8 cellular contexts compared by ENCODE assay signal in genomic region chr16:73058221-73058615, GRCh38. TPM values are rescaled to one million over a fixed set of nuclear protein-coding genes. Genes with fewer than 3 reads are reported as not detected.
DNase-seq lines count a peak whose midpoint lies in the region; ATAC-seq and TF ChIP-seq lines count a peak whose summit lies in the region.

No MANE protein-coding gene starts in this region.

- POLR2A ChIA-PET in AG04450 (lab: Yijun Ruan, JAX), result interaction anchor here (0.6 to 1.0 kb wide), 2 partner anchors 23 to 154 kb away, joined by 3 to 6 read pairs; no protein-coding TSS in a partner anchor

- CTCF ChIA-PET in AG04450 (lab: Charles Lee), result interaction anchor here (0.7 to 3.5 kb wide), 3 partner anchors 226 to 546 kb away, joined by 3 to 22 read pairs (median 4); no protein-coding TSS in a partner anchor

- no peaks in the 10 kb centered on the region for H3K36me3 ChIP-seq in NT2/D1 (ENCODE audit: insufficient read depth, insufficient read length, low read length)
- no peaks in the 10 kb centered on the region for H3K36me3 ChIP-seq in lower lobe of right lung
- H3K36me3 ChIP-seq in upper lobe of right lung, result no peaks in the 10 kb centered on the region

- H3K4me1 ChIP-seq in NT2/D1 (ENCODE audit: insufficient read depth, insufficient read length) (peaks cover 3% of the 10 kb centered on the region), lower lobe of right lung (peaks cover 41% of the 10 kb centered on the region), upper lobe of right lung (peaks cover 39% of the 10 kb centered on the region)

- no peak for TF ChIP-seq POLR2A in GM18505 (IDR thresholded peaks at IDR 0.05; ENCODE audit: borderline replicate concordance, extremely low read depth, insufficient read depth, insufficient read length)

- peak overlapping the region; percentile 72 for H3K4me3 ChIP-seq in AG04450 (ENCODE audit: low read depth, low read length)
- H3K4me3 ChIP-seq in NT2/D1 (ENCODE audit: insufficient read length, low read depth), result peak overlapping the region; percentile 24
- H3K4me3 ChIP-seq in lower lobe of right lung, result peak overlapping the region; percentile 73
- H3K4me3 ChIP-seq in upper lobe of right lung, result peak overlapping the region; percentile 71

- DNase-seq in AG04450 (ENCODE audit: low read depth, low spot score), result no peak
- DNase-seq in NT2/D1 (ENCODE audit: low read depth, low spot score), result no peak
- peak in 7 of 61 donors; percentile 18 to 66 (median 44) for DNase-seq in caudate nucleus (lab: John Stamatoyannopoulos, UW)
- DNase-seq in lower lobe of right lung, result peak; percentile 73
- peak; percentile 86 for DNase-seq in upper lobe of right lung
- DNase-seq in mesenteric fat pad (ENCODE audit: low spot score), result no peak

- H3K9me3 ChIP-seq in AG04450 (ENCODE audit: control insufficient read depth, insufficient read depth, low read length) (no peaks in the 10 kb centered on the region), NT2/D1 (ENCODE audit: insufficient read depth, low read length) (no peaks in the 10 kb centered on the region), lower lobe of right lung (no peaks in the 10 kb centered on the region), upper lobe of right lung (no peaks in the 10 kb centered on the region)

- H3K27me3 ChIP-seq in AG04450 (ENCODE audit: control insufficient read depth, insufficient read depth, low read length) (no peaks in the 10 kb centered on the region), NT2/D1 (ENCODE audit: insufficient read depth, insufficient read length) (peaks cover 87% of the 10 kb centered on the region), lower lobe of right lung (ENCODE audit: low read depth) (peaks cover 27% of the 10 kb centered on the region), upper lobe of right lung (peaks cover 12% of the 10 kb centered on the region)

- no peak overlapping the region for H3K9ac ChIP-seq in NT2/D1 (ENCODE audit: insufficient read length, low read depth)

- TF ChIP-seq CTCF in AG04450 (IDR thresholded peaks at IDR 0.05; ENCODE audit: low read depth, low read length) (no peak), lower lobe of right lung (IDR thresholded peaks at IDR 0.05) (no peak), upper lobe of right lung (IDR thresholded peaks at IDR 0.05) (no peak)

- H3K27ac ChIP-seq in AG04450 (ENCODE audit: low read depth, low read length) (no peak overlapping the region), caudate nucleus (ENCODE audit: low read depth, low read length) (peak overlapping the region; percentile 73), lower lobe of right lung (peak overlapping the region; percentile 95), upper lobe of right lung (peak overlapping the region; percentile 86)

- intact Hi-C loops in lower lobe of right lung (cut with DNase I) (no loop called here), upper lobe of right lung (cut with DNase I) (no loop called here)

- ATAC-seq in GM18505 (IDR thresholded peaks at IDR 0.05; ENCODE audit: unreplicated experiment), result peak; percentile 74
- ATAC-seq in HG02759 (IDR thresholded peaks at IDR 0.05; ENCODE audit: unreplicated experiment), result peak; percentile 79
- ATAC-seq in lower lobe of right lung, result peak; percentile 70 to 71
- peak; percentile 78 for ATAC-seq in upper lobe of right lung

RNA-seq across cellular contexts. Expression of gene ZFHX3, which starts 10.3 kb away (rescaled TPM):
- polyA plus RNA-seq in AG04450 (2011; rRNA removed), result 3.3 and 4.2 TPM in 2 replicates
- 11.1 and 12.1 TPM in 2 replicates for polyA minus RNA-seq in AG04450 (2011; rRNA and poly(A)+ RNA removed)
- total RNA-seq in lower lobe of right lung (29.3 TPM), upper lobe of right lung (29.0 TPM), mesenteric fat pad (28.8 TPM)

Comparison
In these comparisons a context has a peak if more than half of its experiments do, and no peak if none do; other contexts are left out.
1. DNase-seq: peak in lower lobe of right lung (single experiment) and upper lobe of right lung (single experiment); none in AG04450 (single experiment), NT2/D1 (single experiment) and mesenteric fat pad (single experiment).
2. Peak in every context shown above with its lines, with median percentiles within 50 percentile points of each other: H3K4me3 ChIP-seq and ATAC-seq.